In the genomic region with DNA sequence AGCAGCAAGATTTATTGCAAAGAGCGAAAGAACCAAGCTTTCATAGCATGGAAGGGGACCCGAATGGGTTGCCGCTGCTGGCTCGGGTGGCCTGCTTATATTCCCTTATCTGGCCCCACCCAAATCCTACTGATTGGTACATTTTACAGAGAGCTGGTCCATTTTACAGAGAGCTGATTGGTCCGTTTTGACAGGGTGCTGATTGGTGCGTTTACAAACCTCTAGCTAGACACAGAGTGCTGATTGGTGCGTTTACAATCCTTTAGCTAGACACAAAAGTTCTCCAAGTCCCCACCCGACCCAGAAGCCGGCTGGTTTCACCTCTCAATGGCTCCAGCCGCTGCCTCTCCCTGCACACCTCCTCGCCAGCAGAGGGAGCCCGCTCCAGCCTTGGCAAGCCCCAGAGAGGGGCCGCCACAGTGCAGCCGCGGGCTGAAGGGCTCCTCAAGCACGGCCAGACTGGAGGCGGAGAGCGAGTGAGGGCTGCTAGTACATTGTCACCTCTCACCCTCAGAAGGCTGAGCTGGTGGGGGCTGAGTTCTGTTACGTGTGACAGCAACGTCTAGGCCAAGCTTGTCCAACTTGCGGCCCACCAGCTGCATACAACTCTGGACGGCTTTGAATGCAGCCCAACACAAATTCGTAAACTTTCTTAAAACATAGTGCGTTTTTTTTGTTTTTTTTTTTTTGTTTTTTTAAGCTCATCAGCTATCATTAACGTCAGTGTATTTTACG, we compare ENCODE assay signal across 8 cellular contexts. TPM values are rescaled to one million over a fixed set of nuclear protein-coding genes. Genes with fewer than 3 reads are reported as not detected.
DNase-seq lines count a peak whose midpoint lies in the region; ATAC-seq and TF ChIP-seq lines count a peak whose summit lies in the region.

No MANE protein-coding gene starts in this region.

- peak; percentile 94 for ATAC-seq in GM21367 (IDR thresholded peaks at IDR 0.05; ENCODE audit: unreplicated experiment)

- no peak overlapping the region for H3K4me3 ChIP-seq in A673 (ENCODE audit: low read depth, low read length, poor library complexity, severe bottlenecking)
- no peak overlapping the region for H3K4me3 ChIP-seq in retinal pigment epithelial cell (ENCODE audit: low read length)

- TF ChIP-seq CTCF in A673 (conservative IDR thresholded peaks at IDR 0.05; ENCODE audit: low read depth, low read length) (peak; percentile 24; the same call in 1 of the 2 replicates), retinal pigment epithelial cell (conservative IDR thresholded peaks at IDR 0.05; ENCODE audit: low read depth, low read length) (peak; percentile 28)

- no peaks in the 10 kb centered on the region for H3K27me3 ChIP-seq in A673 (replicated peaks; ENCODE audit: insufficient read depth, low read depth, low read length, poor library complexity)

- CTCF ChIA-PET in A673 (lab: Charles Lee), result interaction anchor here (0.6 kb wide), 1 partner anchor 230 kb away, joined by 6 read pairs; no protein-coding TSS in a partner anchor

- H3K36me3 ChIP-seq in A673 (ENCODE audit: insufficient read depth, low read length, poor library complexity, severe bottlenecking), result no peaks in the 10 kb centered on the region

- intact Hi-C loops in A673 (cut with micrococcal nuclease; ENCODE audit: unreplicated experiment), result no loop called here

- POLR2A ChIA-PET in A673 (lab: Charles Lee; ENCODE audit: low non-redundant PET), result no interaction called here

- DNase-seq in A673 (ENCODE audit: low spot score) (peak; percentile 17), NCI-H2029 (lab: John Stamatoyannopoulos, UW) (peak; percentile 81), activated T-cell treated with anti-CD3 and anti-CD28 coated beads for 24 hours (ENCODE audit: low read depth) (peak; percentile 56), germinal center (ENCODE audit: low spot score) (peak; percentile 12), retinal pigment epithelial cell (ENCODE audit: low read depth) (no peak), 8988T (no peak), Ammon's horn (ENCODE audit: low spot score) (no peak)

- BruUV-seq in A673 (replicated peaks; lab: Mats Ljungman, UMichigan), result no TSS peak

- no peaks in the 10 kb centered on the region for H3K9me3 ChIP-seq in A673 (ENCODE audit: low read depth, low read length, poor library complexity, severe bottlenecking)

- H3K27ac ChIP-seq in A673 (ENCODE audit: low read depth, low read length, poor library complexity, severe bottlenecking), result no peak overlapping the region

- no peaks in the 10 kb centered on the region for H3K4me1 ChIP-seq in A673 (ENCODE audit: insufficient read depth, low read length, poor library complexity, severe bottlenecking)

RNA-seq across cellular contexts. Expression of a gene that starts 8.7 kb away (rescaled TPM):
- total RNA-seq in A673 (2021), result not detected in 2 replicates

RNA-seq across cellular contexts. Expression of a gene that starts 24.1 kb away (rescaled TPM):
- total RNA-seq in A673 (2021), result 18.0 and 18.4 TPM in 2 replicates

Comparison
In these comparisons a context has a peak if more than half of its experiments do, and no peak if none do; other contexts are left out.
1. DNase-seq: peak in A673 (single experiment), NCI-H2029 (single experiment), activated T-cell treated with anti-CD3 and anti-CD28 coated beads for 24 hours (single experiment) and germinal center (single experiment); none in retinal pigment epithelial cell (single experiment), 8988T (single experiment) and Ammon's horn (single experiment).